Comparison of ENCODE assay signal across 10 cellular contexts in the genomic region with DNA sequence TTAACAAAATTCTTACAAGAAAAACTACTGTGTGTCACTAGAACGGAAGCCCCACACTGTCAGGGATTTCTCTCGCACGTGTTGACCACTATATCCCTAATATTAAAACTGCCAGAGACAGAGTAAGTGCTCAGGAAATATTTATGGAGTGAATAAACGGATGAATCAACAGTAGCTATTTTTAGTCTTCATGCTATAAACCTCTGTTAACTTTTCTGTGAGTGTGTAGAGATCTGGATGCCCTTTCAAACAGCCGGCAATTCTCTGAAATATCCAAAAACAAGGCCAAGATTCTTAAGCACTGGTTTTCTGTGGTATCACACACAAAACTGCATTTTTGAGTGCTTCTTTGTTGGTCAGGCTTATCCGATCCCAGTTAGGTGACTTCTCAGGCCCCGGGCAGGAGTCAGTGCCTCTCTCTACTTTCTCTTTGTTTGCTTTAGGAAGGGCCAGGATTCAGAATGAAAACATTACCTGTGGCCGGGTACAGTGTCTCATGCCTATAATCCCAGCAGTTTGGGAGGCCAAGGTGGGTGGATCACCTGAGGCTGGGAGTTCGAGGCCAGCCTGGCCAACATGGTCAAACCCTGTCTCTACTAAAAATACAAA. TPM values are rescaled to one million over a fixed set of nuclear protein-coding genes. Genes with fewer than 3 reads are reported as not detected.
A peak's percentile ranks its signal among the peaks of the same experiment; 100 is the strongest.
DNase-seq lines count a peak whose midpoint lies in the region; ATAC-seq, FAIRE-seq and TF ChIP-seq lines count a peak whose summit lies in the region.
"Had no signal": no experiment of that assay in that cellular context is flagged by ENCODE, and none has a peak within 500 bp of the region (broad histone marks: within the 10 kb centered on the region; RNA-seq: fewer than 3 reads in every experiment).

No MANE protein-coding gene starts in this region.

- H3K9me3 ChIP-seq in A549 = no peaks in the 10 kb centered on the region
- no peaks in the 10 kb centered on the region for H3K9me3 ChIP-seq in Loucy (ENCODE audit: insufficient read depth, low read depth, low read length)
- H3K9me3 ChIP-seq in mucosa of descending colon = no peaks in the 10 kb centered on the region

- H3K27me3 ChIP-seq in Loucy (ENCODE audit: insufficient read depth, low read length, poor library complexity, severe bottlenecking) (no peaks in the 10 kb centered on the region), dorsolateral prefrontal cortex (no peaks in the 10 kb centered on the region)
- H3K27me3 ChIP-seq: cardiac muscle cell had no signal

- ATAC-seq in A549 = peak; percentile 42 to 49; a peak in 5 of 6 replicates
- peak; percentile 40 for ATAC-seq in mucosa of descending colon
- no peak for ATAC-seq in HG03439 (IDR thresholded peaks at IDR 0.05; ENCODE audit: unreplicated experiment)

- H4K20me1 ChIP-seq in Loucy (ENCODE audit: insufficient read depth, low read length, poor library complexity, severe bottlenecking) = no peaks in the 10 kb centered on the region

- no peaks in the 10 kb centered on the region for H3K9me2 ChIP-seq in Loucy (replicated peaks; ENCODE audit: low read depth, low read length)

- no peaks in the 10 kb centered on the region for H3F3A ChIP-seq in Loucy (ENCODE audit: low read depth)

- no peak overlapping the region for H3K9ac ChIP-seq in Loucy (ENCODE audit: low read depth, low read length, poor library complexity, severe bottlenecking)

- peak; percentile 40 to 72 for DNase-seq in A549 (ENCODE audit: low read depth in 1 of 2, low spot score in 1 of 2)
- no peak for DNase-seq in dorsolateral prefrontal cortex
- DNase-seq in mucosa of descending colon = no peak
- DNase-seq in GM10248 (ENCODE audit: extremely low spot score) = no peak
- no peak for DNase-seq in HEK293T (ENCODE audit: extremely low spot score)
- DNase-seq in stimulated activated CD4-positive, alpha-beta T cell treated with anti-CD3 and anti-CD28 coated beads, Interleukin-2, amount 100 ng/mL, for 48 hours = no peak
- DNase-seq: CD4-positive, alpha-beta T cell had no signal

- H3K27ac ChIP-seq in A549 (peak overlapping the region; percentile 72 to 89), dorsolateral prefrontal cortex (peak overlapping the region in 46 of 59 donors; percentile 26 to 96 (median 60))
- H3K27ac ChIP-seq: cardiac muscle cell had no signal

- no peak for TF ChIP-seq RAD21 in A549 (conservative IDR thresholded peaks at IDR 0.05 in 1 of 2, IDR thresholded peaks at IDR 0.05 in 1 of 2)

- CTCF ChIA-PET in A549 (lab: Yijun Ruan, JAX) = interaction anchor here (0.6 to 6.0 kb wide), 2 partner anchors 51 to 327 kb away, joined by 5 to 25 read pairs; no protein-coding TSS in a partner anchor
- CTCF ChIA-PET in GM10248 (lab: Yijun Ruan, JAX) = no interaction called here
- CTCF ChIA-PET in HEK293T (lab: Yijun Ruan, JAX) = interaction anchor here (0.6 kb wide), 1 partner anchor 372 kb away, joined by 3 read pairs; no protein-coding TSS in a partner anchor

- no peak for TF ChIP-seq POLR2A in A549 (IDR thresholded peaks at IDR 0.05; ENCODE audit: low read length)

- peaks cover 52% of the 10 kb centered on the region for H3K4me1 ChIP-seq in A549
- peaks cover 6% of the 10 kb centered on the region for H3K4me1 ChIP-seq in Loucy (ENCODE audit: insufficient read depth, low read length, poor library complexity, severe bottlenecking)
- H3K4me1 ChIP-seq in mucosa of descending colon (ENCODE audit: low read depth) = peaks cover 31% of the 10 kb centered on the region

- TF ChIP-seq CTCF in A549 (IDR thresholded peaks at IDR 0.05) = no peak
- no peak for TF ChIP-seq CTCF in Loucy (conservative IDR thresholded peaks at IDR 0.05; ENCODE audit: low read length)
- no peak for TF ChIP-seq CTCF in dorsolateral prefrontal cortex (IDR thresholded peaks at IDR 0.05 in 54 of 56, conservative IDR thresholded peaks at IDR 0.05 in 2 of 56; ENCODE audit: low read depth in 1 of 56, partially characterized antibody in 56 of 56)
- TF ChIP-seq CTCF in mucosa of descending colon (IDR thresholded peaks at IDR 0.05) = no peak
- no peak for TF ChIP-seq CTCF in GM10248 (IDR thresholded peaks at IDR 0.05; ENCODE audit: control extremely low read depth, extremely low read depth, low read depth, missing control alignments)

- H3K4me3 ChIP-seq in A549 (0 out of 3 replicates have a peak overlapping the region, but pooled peaks have one; percentile 10), Loucy (ENCODE audit: low read length, poor library complexity, severe bottlenecking) (no peak overlapping the region), dorsolateral prefrontal cortex (no peak overlapping the region), mucosa of descending colon (no peak overlapping the region)
- H3K4me3 ChIP-seq: cardiac muscle cell had no signal

- intact Hi-C loops in dorsolateral prefrontal cortex (cut with DNase I) = no loop called here
- intact Hi-C loops in mucosa of descending colon (cut with DNase I, micrococcal nuclease) = no loop called here

- WGBS in A549 (ENCODE audit: missing lambda C conversion rate) = 4% methylated on average over 9 of the region's 9 CpGs

- FAIRE-seq in A549 (lab: Jason Lieb, UNC) = no peak

- no peaks in the 10 kb centered on the region for H3K79me2 ChIP-seq in Loucy (ENCODE audit: insufficient read depth, low read length)

- 0 out of 2 replicates have a peak overlapping the region, but pooled peaks have one; percentile 26 for H2AFZ ChIP-seq in Loucy (ENCODE audit: low read length)

- POLR2A ChIA-PET in A549 (lab: Yijun Ruan, JAX) (interaction anchor here (0.7 to 1.0 kb wide), 2 partner anchors 14 to 70 kb away, joined by 3 read pairs; no protein-coding TSS in a partner anchor), GM10248 (lab: Yijun Ruan, JAX) (no interaction called here), HEK293T (lab: Yijun Ruan, JAX) (no interaction called here)

- no peak for TF ChIP-seq EP300 in A549 (IDR thresholded peaks at IDR 0.05)

- peak overlapping the region; percentile 76 for H3K4me2 ChIP-seq in A549
- no peak overlapping the region for H3K4me2 ChIP-seq in Loucy (ENCODE audit: low read depth, low read length, poor library complexity, severe bottlenecking)

- H3K36me3 ChIP-seq in Loucy (ENCODE audit: insufficient read depth, low read length) = no peaks in the 10 kb centered on the region
- H3K36me3 ChIP-seq in mucosa of descending colon (ENCODE audit: low read depth) = no peaks in the 10 kb centered on the region
- H3K36me3 ChIP-seq: cardiac muscle cell had no signal

TF ChIP-seq in A549, 52 proteins besides CTCF, POLR2A, EP300 and RAD21 (continues in another document):
- TF ChIP-seq E2F6 (IDR thresholded peaks at IDR 0.05; ENCODE audit: borderline replicate concordance, low read depth) (no peak), RNF2 (IDR thresholded peaks at IDR 0.05; ENCODE audit: borderline replicate concordance, low read depth) (no peak), BHLHE40 (IDR thresholded peaks at IDR 0.05; ENCODE audit: low read depth, low read length) (peak; percentile 77), FOSL2 (IDR thresholded peaks at IDR 0.05) (0 out of 2 replicates have a peak, but pooled peaks have one; percentile 69), FOSL2 (CRISPR knock-in tag; IDR thresholded peaks at IDR 0.05) (peak; percentile 92), ZFP36 (IDR thresholded peaks at IDR 0.05; ENCODE audit: borderline replicate concordance, partially characterized antibody) (no peak), GATA3 (IDR thresholded peaks at IDR 0.05; ENCODE audit: borderline replicate concordance) (peak; percentile 66; the same call in 1 of the 2 replicates), HOXB5 (CRISPR knock-in tag; IDR thresholded peaks at IDR 0.05) (no peak)

TF ChIP-seq in HEK293T, 16 proteins besides CTCF, POLR2A, EP300 and RAD21:
- TF ChIP-seq FOXM1 (IDR thresholded peaks at IDR 0.05; ENCODE audit: borderline replicate concordance) (no peak), HDGF (IDR thresholded peaks at IDR 0.05; ENCODE audit: borderline replicate concordance) (no peak), NFRKB (IDR thresholded peaks at IDR 0.05) (no peak)

RNA-seq across cellular contexts. Expression of gene ATP9A, which starts 15.7 kb away (rescaled TPM):
- polyA plus RNA-seq in A549 (2011; rRNA removed) (23.3 and 23.6 TPM in 2 replicates), A549 (2017; fragmentation: RNase III; extraction: RNeasy Plus Mini Kit Qiagen cat#74134 plus additional on column Dnase treatment) (8.5 to 10.2 TPM (median 9.9 TPM) in 3 replicates)
- polyA plus RNA-seq in A549 (2012; cell fraction: cytosol; rRNA removed) = 5.5 and 7.0 TPM in 2 replicates
- polyA plus RNA-seq in A549 (2012; cell fraction: nucleus; rRNA removed) = 7.2 and 9.0 TPM in 2 replicates
- 61.2 and 62.6 TPM in 2 replicates for polyA minus RNA-seq in A549 (2011; rRNA and poly(A)+ RNA removed)
- total RNA-seq in dorsolateral prefrontal cortex (100 to 1,000 TPM; 142 to 325 (median 243) TPM), mucosa of descending colon (100 to 1,000 TPM in 1 of 3 donors, 10 to 100 TPM in 2; 54.0 to 102 (median 59.4) TPM)

RNA-seq across cellular contexts. Expression of gene SALL4, which starts 49.9 kb away (rescaled TPM):
- polyA plus RNA-seq in A549 (2011; rRNA removed) (7.6 and 8.5 TPM in 2 replicates), A549 (2017; fragmentation: RNase III; extraction: RNeasy Plus Mini Kit Qiagen cat#74134 plus additional on column Dnase treatment) (2.3 to 3.8 TPM (median 2.5 TPM) in 3 replicates)
- 2.0 and 2.2 TPM in 2 replicates for polyA plus RNA-seq in A549 (2012; cell fraction: cytosol; rRNA removed)
- polyA plus RNA-seq in A549 (2012; cell fraction: nucleus; rRNA removed) = 12.2 and 12.8 TPM in 2 replicates
- polyA minus RNA-seq in A549 (2011; rRNA and poly(A)+ RNA removed) = 3.7 and 4.1 TPM in 2 replicates
- total RNA-seq in dorsolateral prefrontal cortex (1 to 10 TPM in 11 of 120 experiments, under 1 TPM in 86, not detected in 23; 0.07 to 1.8 (median 0.35) TPM), mucosa of descending colon (under 1 TPM in 2 of 3 donors, not detected in 1; 0.05 to 0.41 TPM)

Comparison
In these comparisons a context has a peak if more than half of its experiments do, and no peak if none do; other contexts are left out.
1. DNase-seq: peak in A549 (2 of 2); none in dorsolateral prefrontal cortex (0 of 10), mucosa of descending colon (0 of 3), GM10248 (single experiment), HEK293T (single experiment) and stimulated activated CD4-positive, alpha-beta T cell treated with anti-CD3 and anti-CD28 coated beads, Interleukin-2, amount 100 ng/mL, for 48 hours (0 of 2).